ENCODE assay signal across 16 cellular contexts in the genomic region with DNA sequence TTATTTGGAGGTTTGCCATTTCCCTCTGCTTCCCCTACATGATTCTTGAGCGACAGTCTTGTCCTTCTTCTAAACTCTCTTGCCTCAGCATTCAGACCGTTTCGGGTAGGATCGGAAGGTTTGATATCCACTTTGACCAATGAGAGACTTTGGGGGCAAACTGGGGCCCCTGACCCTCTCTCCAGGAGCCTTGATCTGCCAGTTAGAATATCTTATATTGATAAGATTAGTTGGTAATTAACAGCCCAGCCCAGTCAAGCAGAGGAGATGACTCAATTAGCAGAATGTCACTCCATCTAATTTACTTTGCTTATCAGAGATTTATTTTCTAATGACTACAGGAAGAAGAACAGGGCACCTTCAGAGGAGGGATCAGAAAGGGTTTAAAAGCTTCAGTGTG.
DNase-seq lines count a peak whose midpoint lies in the region; ATAC-seq and TF ChIP-seq lines count a peak whose summit lies in the region.
"Had no signal": no experiment of that assay in that cellular context is flagged by ENCODE, and none has a peak within 500 bp of the region (broad histone marks: within the 10 kb centered on the region; RNA-seq: fewer than 3 reads in every experiment).

No MANE protein-coding gene starts in this region.

- H2AFZ ChIP-seq in GM23338, result peak overlapping the region; percentile 35; the same call in 1 of the 2 replicates
- peak overlapping the region; percentile 44 for H2AFZ ChIP-seq in H9 (ENCODE audit: low read length)

- H4K8ac ChIP-seq in H9 (replicated peaks; ENCODE audit: insufficient read length, low read depth, low read length), result no peak overlapping the region
- H4K8ac ChIP-seq in mesendoderm (ENCODE audit: low read depth, low read length), result no peak overlapping the region

- no peaks in the 10 kb centered on the region for H3K36me3 Mint-ChIP-seq in GM23338 (ENCODE audit: low read depth)
- no peaks in the 10 kb centered on the region for H3K36me3 Mint-ChIP-seq in H9 (ENCODE audit: insufficient read depth in 1 of 3, low read depth in 3 of 3)
- no peaks in the 10 kb centered on the region for H3K36me3 Mint-ChIP-seq in activated naive CD4-positive, alpha-beta T cell treated with anti-CD3 and anti-CD28 coated beads, Interleukin-2, amount 50 U/mL, for 72 hours
- H3K36me3 Mint-ChIP-seq: CD4-positive, CD25-positive, alpha-beta regulatory T cell; CD8-positive, alpha-beta T cell had no signal

- no peaks in the 10 kb centered on the region for H3K9me2 ChIP-seq in GM23338 (ENCODE audit: insufficient read depth)

- H3K9ac ChIP-seq in H9 (ENCODE audit: extremely low read depth, insufficient read length, low read length) (no peak overlapping the region), mesendoderm (ENCODE audit: low read length) (no peak overlapping the region)

- H2AK5ac ChIP-seq in H9 (ENCODE audit: insufficient read length, low read length) (no peak overlapping the region), mesendoderm (ENCODE audit: low read length) (no peak overlapping the region)

- TF ChIP-seq CTCF in GM23338 (conservative IDR thresholded peaks at IDR 0.05; ENCODE audit: low read depth in 2 of 2) (no peak), H9 (conservative IDR thresholded peaks at IDR 0.05) (no peak)

- H3K36me3 ChIP-seq in GM23338 (ENCODE audit: insufficient read depth) (no peaks in the 10 kb centered on the region), mesendoderm (ENCODE audit: control insufficient read depth, insufficient read depth, low read length) (no peaks in the 10 kb centered on the region)

- H3K4me1 Mint-ChIP-seq in GM23338 (peaks cover 40% of the 10 kb centered on the region), H9 (peaks cover 44 to 59% of the 10 kb centered on the region in 2 experiments)
- H3K4me1 Mint-ChIP-seq: CD4-positive, CD25-positive, alpha-beta regulatory T cell had no signal

- H4K5ac ChIP-seq in H9 (ENCODE audit: insufficient read length, low read depth, low read length) (no peak overlapping the region), mesendoderm (ENCODE audit: low read length) (no peak overlapping the region)

- H4K91ac ChIP-seq in H9 (ENCODE audit: insufficient read length, low read depth, low read length), result no peak overlapping the region

- H4K20me1 ChIP-seq in GM23338 (replicated peaks; ENCODE audit: insufficient read depth) (no peaks in the 10 kb centered on the region), H9 (ENCODE audit: control insufficient read depth, insufficient read depth, insufficient read length) (no peaks in the 10 kb centered on the region)

- H2BK5ac ChIP-seq in H9 (ENCODE audit: insufficient read length, low read length), result no peak overlapping the region
- no peak overlapping the region for H2BK5ac ChIP-seq in mesendoderm (ENCODE audit: low read length)

- no peaks in the 10 kb centered on the region for H3K23me2 ChIP-seq in H9 (ENCODE audit: insufficient read length, low read depth, low read length, poor library complexity, severe bottlenecking)

- H3K27me3 Mint-ChIP-seq in GM23338 (ENCODE audit: insufficient read depth, low read depth, poor library complexity) (peaks cover 2% of the 10 kb centered on the region), H9 (ENCODE audit: low read depth) (peaks cover 3% of the 10 kb centered on the region; the same call in 1 of the 2 replicates)

- H3F3A ChIP-seq in GM23338 (replicated peaks; ENCODE audit: low read depth), result no peaks in the 10 kb centered on the region

- no peak for ATAC-seq in GM23338
- ATAC-seq in activated naive CD4-positive, alpha-beta T cell treated with anti-CD3 and anti-CD28 coated beads, Interleukin-2, amount 50 U/mL, for 72 hours, result no peak
- no peak for ATAC-seq in GM21423 (IDR thresholded peaks at IDR 0.05; ENCODE audit: unreplicated experiment)
- ATAC-seq: CD8-positive, alpha-beta T cell; HCT116 had no signal

- H2BK120ac ChIP-seq in H9 (ENCODE audit: low read depth, low read length, poor library complexity, severe bottlenecking) (no peak overlapping the region), mesendoderm (ENCODE audit: low read depth, low read length) (no peak overlapping the region)

- no peak overlapping the region for H2BK15ac ChIP-seq in H9 (ENCODE audit: low read depth, low read length)
- no peak overlapping the region for H2BK15ac ChIP-seq in mesendoderm (replicated peaks; ENCODE audit: low read depth)

- no peak overlapping the region for H2BK20ac ChIP-seq in H9 (ENCODE audit: low read depth, low read length, poor library complexity, severe bottlenecking)

- WGBS in H9 (ENCODE audit: extremely low coverage, insufficient read length, low lambda C conversion rate), result no CpG with 5 or more reads among the region's 4 CpGs
- WGBS in mesendoderm (ENCODE audit: extremely low coverage, insufficient coverage, low lambda C conversion rate), result no CpG with 5 or more reads among the region's 4 CpGs

- H3K9me3 ChIP-seq in H9 (ENCODE audit: control insufficient read depth, low read depth, low read length), result no peaks in the 10 kb centered on the region

- H3K4me2 ChIP-seq in GM23338 (no peak overlapping the region), H9 (ENCODE audit: insufficient read depth, insufficient read length, low read length) (no peak overlapping the region), mesendoderm (ENCODE audit: low read length) (no peak overlapping the region)

- H3K4me3 ChIP-seq in GM23338 (no peak overlapping the region), mesendoderm (ENCODE audit: low read length) (no peak overlapping the region)

- H3K4ac ChIP-seq in H9 (ENCODE audit: low read depth, low read length), result no peak overlapping the region
- H3K4ac ChIP-seq in mesendoderm (ENCODE audit: low read depth, low read length), result no peak overlapping the region

- no peak overlapping the region for H3T11ph ChIP-seq in H9 (ENCODE audit: low read length)

- H3K79me1 ChIP-seq in H9 (ENCODE audit: insufficient read depth, low read depth, low read length, poor library complexity, severe bottlenecking), result no peaks in the 10 kb centered on the region
- H3K79me1 ChIP-seq in mesendoderm (ENCODE audit: low read length), result no peaks in the 10 kb centered on the region

- DNase-seq in GM23338 (ENCODE audit: low spot score) (no peak), H9 (no peak), SK-N-DZ (ENCODE audit: low spot score) (peak; percentile 5), mesendoderm (peak; percentile 88), COLO668 (lab: John Stamatoyannopoulos, UW; ENCODE audit: unreplicated experiment) (no peak)
- no peak for DNase-seq in activated naive CD4-positive, alpha-beta T cell treated with anti-CD3 and anti-CD28 coated beads, Interleukin-2, amount 50 U/mL, for 72 hours (ENCODE audit: low spot score in 2 of 2)
- DNase-seq: C1 segment of cervical spinal cord; CD4-positive, CD25-positive, alpha-beta regulatory T cell; CD8-positive, alpha-beta T cell; DMS 273 treated with DMSO at 0.1 percent for 48 hours; DMS79; EL; GDM1; H7 had no signal

- H2BK12ac ChIP-seq in H9 (ENCODE audit: insufficient read length, low read depth, low read length), result no peak overlapping the region

- no peak overlapping the region for H3K18ac ChIP-seq in H9 (ENCODE audit: insufficient read length, low read depth, low read length)
- no peak overlapping the region for H3K18ac ChIP-seq in mesendoderm (ENCODE audit: low read length)

- H3K56ac ChIP-seq in H9 (ENCODE audit: insufficient read length, low read depth, low read length) (no peak overlapping the region), mesendoderm (ENCODE audit: low read length) (peak overlapping the region; percentile 60)

- H3K14ac ChIP-seq in H9 (ENCODE audit: insufficient read depth, low read length), result no peak overlapping the region

- H3K79me2 ChIP-seq in GM23338 (replicated peaks; ENCODE audit: insufficient read depth) (no peaks in the 10 kb centered on the region), H9 (ENCODE audit: insufficient read depth, low read length) (no peaks in the 10 kb centered on the region), mesendoderm (ENCODE audit: control insufficient read depth, insufficient read depth, low read length) (no peaks in the 10 kb centered on the region)

- H3K27ac ChIP-seq in GM23338 (ENCODE audit: low read depth), result no peak overlapping the region
- no peak overlapping the region for H3K27ac ChIP-seq in H9 (ENCODE audit: insufficient read length, low read depth, low read length)
- H3K27ac ChIP-seq in mesendoderm (ENCODE audit: low read depth, low read length), result no peak overlapping the region

- H3K9me3 Mint-ChIP-seq in GM23338 (no peaks in the 10 kb centered on the region), H9 (no peaks in the 10 kb centered on the region)
- H3K9me3 Mint-ChIP-seq in activated naive CD4-positive, alpha-beta T cell treated with anti-CD3 and anti-CD28 coated beads, Interleukin-2, amount 50 U/mL, for 72 hours, result no peaks in the 10 kb centered on the region
- H3K9me3 Mint-ChIP-seq: CD4-positive, CD25-positive, alpha-beta regulatory T cell; CD8-positive, alpha-beta T cell had no signal

- H3K4me3 Mint-ChIP-seq in GM23338 (no peak overlapping the region), H9 (no peak overlapping the region)
- H3K4me3 Mint-ChIP-seq: CD4-positive, CD25-positive, alpha-beta regulatory T cell; CD8-positive, alpha-beta T cell had no signal

- H3K23ac ChIP-seq in H9 (ENCODE audit: insufficient read length, low read depth, low read length) (no peak overlapping the region), mesendoderm (ENCODE audit: low read length) (no peak overlapping the region)

- H3K27ac Mint-ChIP-seq in GM23338 (no peak overlapping the region), H9 (0 out of 7 replicates have a peak overlapping the region, but pooled peaks of 1 of the 3 experiments have one; percentile 0)
- H3K27ac Mint-ChIP-seq in activated naive CD4-positive, alpha-beta T cell treated with anti-CD3 and anti-CD28 coated beads, Interleukin-2, amount 50 U/mL, for 72 hours, result no peak overlapping the region
- H3K27ac Mint-ChIP-seq: CD4-positive, CD25-positive, alpha-beta regulatory T cell; CD8-positive, alpha-beta T cell had no signal

- H3K27me3 ChIP-seq in GM23338 (ENCODE audit: insufficient read depth) (no peaks in the 10 kb centered on the region), H9 (ENCODE audit: insufficient read depth, low read length) (no peaks in the 10 kb centered on the region), mesendoderm (ENCODE audit: insufficient read depth, low read length, poor library complexity) (no peaks in the 10 kb centered on the region)

- H3K4me1 ChIP-seq in GM23338 (ENCODE audit: insufficient read depth), result peaks cover 27% of the 10 kb centered on the region
- H3K4me1 ChIP-seq in H9 (ENCODE audit: insufficient read depth, low read length), result peaks cover 3% of the 10 kb centered on the region; the same call in 1 of the 2 replicates
- H3K4me1 ChIP-seq in mesendoderm (ENCODE audit: control insufficient read depth, low read depth, low read length), result peaks cover 9% of the 10 kb centered on the region

TF ChIP-seq in GM23338, 12 proteins besides CTCF, POLR2A, EP300 and RAD21 (continues in another document):
- no peak for TF ChIP-seq POLR2AphosphoS5 (IDR thresholded peaks at IDR 0.05; ENCODE audit: low read depth)
- no peak for TF ChIP-seq EZH2 (IDR thresholded peaks at IDR 0.05; ENCODE audit: low read depth, unreplicated experiment)
- no peak for TF ChIP-seq CREB1 (CRISPR knock-in tag; IDR thresholded peaks at IDR 0.05; ENCODE audit: low read depth)

Comparison
In these comparisons a context has a peak if more than half of its experiments do, and no peak if none do; other contexts are left out.
1. DNase-seq: peak in SK-N-DZ (single experiment) and mesendoderm (single experiment); none in GM23338 (single experiment), H9 (single experiment), activated naive CD4-positive, alpha-beta T cell treated with anti-CD3 and anti-CD28 coated beads, Interleukin-2, amount 50 U/mL, for 72 hours (0 of 2) and COLO668 (single experiment).